In the genomic region with DNA sequence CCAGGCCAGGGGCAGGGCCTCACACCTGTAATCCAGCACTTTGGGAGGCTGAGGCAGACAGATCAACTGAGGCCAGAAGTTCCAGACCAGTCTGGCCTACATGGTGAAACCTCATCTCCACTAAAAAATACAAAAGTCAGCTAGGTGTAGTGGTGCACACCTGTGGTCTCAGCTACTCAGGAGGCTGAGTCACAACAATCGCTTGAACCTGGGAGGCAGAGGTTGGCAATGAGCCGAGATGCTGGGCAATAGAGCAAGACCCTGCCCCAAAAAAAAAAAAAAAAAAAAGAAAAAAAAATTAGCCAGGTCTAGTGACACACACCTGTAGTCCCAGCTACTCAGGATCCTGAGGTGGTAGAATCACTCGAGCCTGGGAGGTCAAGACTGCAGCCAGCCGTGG, we compare ENCODE assay signal across 23 cellular contexts.
"Had no signal": no experiment of that assay in that cellular context is flagged by ENCODE, and none has a peak within 500 bp of the region (broad histone marks: within the 10 kb centered on the region; RNA-seq: fewer than 3 reads in every experiment).

No MANE protein-coding gene starts in this region.

- H3K27ac ChIP-seq: ascending aorta, breast epithelium, cardiac muscle cell had no signal

- ATAC-seq: activated CD4-positive, alpha-beta T cell treated with anti-CD3 and anti-CD28 coated beads for 36 hours; activated CD8-positive, alpha-beta memory T cell treated with anti-CD3 and anti-CD28 coated beads, Interleukin-2, amount 10 ng/mL, durations not matched to agents 7 days and 5 days; activated CD8-positive, alpha-beta T cell treated with anti-CD3 and anti-CD28 coated beads, Interleukin-2, amount 10 ng/mL, durations not matched to agents 7 days and 5 days; esophagus mucosa had no signal

- H3K36me3 ChIP-seq: ascending aorta, breast epithelium, cardiac muscle cell had no signal

- H3K4me3 ChIP-seq: ascending aorta, breast epithelium, cardiac muscle cell had no signal

- H3K9me3 ChIP-seq: ascending aorta, breast epithelium had no signal

- DNase-seq: activated CD4-positive, alpha-beta memory T cell treated with anti-CD3 and anti-CD28 coated beads for 36 hours; activated CD4-positive, alpha-beta T cell treated with anti-CD3 and anti-CD28 coated beads for 36 hours; activated CD4-positive, alpha-beta T cell treated with anti-CD3 and anti-CD28 coated beads, Interleukin-2, amount 10 ng/mL, durations not matched to agents 24 days and 14 days; activated CD4-positive, CD25-positive, alpha-beta regulatory T cell; activated CD4-positive, CD25-positive, alpha-beta regulatory T cell treated with anti-CD3 and anti-CD28 coated beads, Interleukin-2, amount 50 U/mL, for 72 hours; activated CD8-positive, alpha-beta memory T cell treated with anti-CD3 and anti-CD28 coated beads, Interleukin-2, amount 10 ng/mL, durations not matched to agents 7 days and 5 days; activated CD8-positive, alpha-beta memory T cell treated with anti-CD3 and anti-CD28 coated beads, Interleukin-2, amount 50 U/mL, for 4 hours; activated CD8-positive, alpha-beta T cell treated with anti-CD3 and anti-CD28 coated beads, Interleukin-2, amount 10 ng/mL, durations not matched to agents 7 days and 5 days; activated effector memory CD4-positive, alpha-beta T cell treated with anti-CD3 and anti-CD28 coated beads, Interleukin-2, amount 50 U/mL, for 16 hours; activated naive CD4-positive, alpha-beta T cell treated with anti-CD3 and anti-CD28 coated beads for 36 hours; activated naive CD8-positive, alpha-beta T cell treated with anti-CD3 and anti-CD28 coated beads, Interleukin-2, amount 10 ng/mL, durations not matched to agents 7 days and 5 days; activated T-cell treated with anti-CD3 and anti-CD28 coated beads, Interleukin-2, amount 50 U/mL, for 1 hour; activated T-cell treated with anti-CD3 and anti-CD28 coated beads, Interleukin-2, amount 50 U/mL, for 48 hours; central memory CD4-positive, alpha-beta T cell; effector CD8-positive, alpha-beta T cell; endodermal cell; foreskin fibroblast; head of caudate nucleus; T-helper 2 cell had no signal

- H3K27me3 ChIP-seq: ascending aorta, breast epithelium, cardiac muscle cell had no signal
